Comparison of ENCODE assay signal across 8 cellular contexts in genomic region chr3:160398820-160399346, GRCh38. TPM values are rescaled to one million over a fixed set of nuclear protein-coding genes. Genes with fewer than 3 reads are reported as not detected.
DNase-seq lines count a peak whose midpoint lies in the region; TF ChIP-seq lines count a peak whose summit lies in the region.

IFT80 (minus strand) TSS chr3:160399225; CDS start chr3:160384600, 14,625 bp downstream.

- peak within 1 kb of the TSS in 4 of 5 donors; percentile 77 to 92 (median 88) for H3K9ac ChIP-seq in subcutaneous abdominal adipose tissue (ENCODE audit: low read length in 5 of 5)

- no peak for TF ChIP-seq CTCF in HFF-Myc (IDR thresholded peaks at IDR 0.05; ENCODE audit: low read depth, low read length, missing control alignments)

- H3K27me3 Mint-ChIP-seq in activated naive CD4-positive, alpha-beta T cell treated with anti-CD3 and anti-CD28 coated beads for 36 hours (ENCODE audit: low read depth) = peaks cover 7% of the 10 kb centered on the region

- H3K36me3 Mint-ChIP-seq in activated naive CD4-positive, alpha-beta T cell treated with anti-CD3 and anti-CD28 coated beads for 36 hours (ENCODE audit: low read depth) = peaks cover 35% of the 10 kb centered on the region

- peak within 1 kb of the TSS; percentile 99 for H2AFZ ChIP-seq in neuron (ENCODE audit: low read depth, low read length)

- intact Hi-C loops in activated naive CD4-positive, alpha-beta T cell treated with anti-CD3 and anti-CD28 coated beads for 36 hours (cut with micrococcal nuclease) = loop anchor here (1.0 to 10.0 kb wide), 10 partner anchors 14 to 1754 kb away; partner anchors contain the start of genes C3orf80, GFM1, KPNA4 and MFSD1

- H3K4me3 Mint-ChIP-seq in activated naive CD4-positive, alpha-beta T cell treated with anti-CD3 and anti-CD28 coated beads for 36 hours = peak within 1 kb of the TSS; percentile 91

- peaks cover 10% of the 10 kb centered on the region for H3K36me3 ChIP-seq in neuron (ENCODE audit: insufficient read depth, low read length)
- H3K36me3 ChIP-seq in subcutaneous abdominal adipose tissue (ENCODE audit: control insufficient read depth in 5 of 5, insufficient read depth in 5 of 5, low read length in 5 of 5) = no peaks in the 10 kb centered on the region

- H3K4me1 ChIP-seq in neuron (ENCODE audit: insufficient read depth, low read length) = peaks cover 39% of the 10 kb centered on the region
- H3K4me1 ChIP-seq in subcutaneous abdominal adipose tissue (ENCODE audit: control insufficient read depth in 5 of 5, insufficient read depth in 5 of 5, low read length in 5 of 5) = peaks cover 2 to 42% (median 25%) of the 10 kb centered on the region in 5 donors

- H3K27me3 ChIP-seq in neuron (ENCODE audit: insufficient read depth, low read length) (no peaks in the 10 kb centered on the region), subcutaneous abdominal adipose tissue (ENCODE audit: control insufficient read depth in 5 of 5, insufficient read depth in 4 of 5, low read length in 5 of 5) (no peaks in the 10 kb centered on the region)

- in situ Hi-C loops in G401 (cut with HindIII; ENCODE audit: low sequenced_read_pairs) = no loop called here

- H3K9me3 Mint-ChIP-seq in activated naive CD4-positive, alpha-beta T cell treated with anti-CD3 and anti-CD28 coated beads for 36 hours = no peaks in the 10 kb centered on the region

- H3K4me1 Mint-ChIP-seq in activated naive CD4-positive, alpha-beta T cell treated with anti-CD3 and anti-CD28 coated beads for 36 hours (ENCODE audit: low read depth) = peaks cover 36% of the 10 kb centered on the region

- peak within 1 kb of the TSS; percentile 94 for H3K4me3 ChIP-seq in HFF-Myc (replicated peaks; ENCODE audit: low read depth, low read length)
- peak within 1 kb of the TSS; percentile 100 for H3K4me3 ChIP-seq in neuron (ENCODE audit: low read length)
- H3K4me3 ChIP-seq in subcutaneous abdominal adipose tissue (ENCODE audit: low read depth in 1 of 5, low read length in 5 of 5) = peak within 1 kb of the TSS; percentile 74 to 99 (median 95)

- no peaks in the 10 kb centered on the region for H3K9me3 ChIP-seq in neuron (ENCODE audit: low read length)
- no peaks in the 10 kb centered on the region for H3K9me3 ChIP-seq in subcutaneous abdominal adipose tissue (ENCODE audit: control insufficient read depth in 5 of 5, low read length in 5 of 5)

- DNase-seq in G401 (ENCODE audit: low spot score) (peak; percentile 96), HFF-Myc (ENCODE audit: extremely low read depth, low read depth) (peak; percentile 88), NAMALWA (ENCODE audit: low spot score) (peak; percentile 98), SK-N-DZ (ENCODE audit: low spot score) (peak; percentile 98), foreskin melanocyte (peak; percentile 90)
- peak; percentile 98 for DNase-seq in activated naive CD4-positive, alpha-beta T cell treated with anti-CD3 and anti-CD28 coated beads for 36 hours

- peak within 1 kb of the TSS; percentile 79 for H3K27ac ChIP-seq in subcutaneous abdominal adipose tissue (ENCODE audit: low read depth, low read length)

- H3K27ac Mint-ChIP-seq in activated naive CD4-positive, alpha-beta T cell treated with anti-CD3 and anti-CD28 coated beads for 36 hours = peak within 1 kb of the TSS; percentile 97

- CTCF ChIA-PET in activated naive CD4-positive, alpha-beta T cell treated with anti-CD3 and anti-CD28 coated beads for 36 hours (lab: Charles Lee) = interaction anchor here (0.6 kb wide), 1 partner anchor 367 kb away, joined by 3 read pairs; no protein-coding TSS in a partner anchor

RNA-seq across cellular contexts. Expression of gene IFT80, which starts in this region (rescaled TPM):
- total RNA-seq in G401 (2014; rRNA removed; shearing (Covaris generic)) = 24.8 and 53.4 TPM in 2 replicates
- 81.4 and 88.5 TPM in 2 replicates for polyA plus RNA-seq in SK-N-DZ (2014; cell fraction: cytosol; rRNA removed)
- 127 and 130 TPM in 2 replicates for polyA plus RNA-seq in SK-N-DZ (2014; cell fraction: nucleus; rRNA removed)
- 1 to 10 TPM; 9.3 to 9.9 TPM for total RNA-seq in activated naive CD4-positive, alpha-beta T cell treated with anti-CD3 and anti-CD28 coated beads for 36 hours

Comparison
In these comparisons a context has a peak if more than half of its experiments do, and no peak if none do; other contexts are left out.
1. Peak in every context shown above with its lines: DNase-seq, H3K4me3 ChIP-seq and H3K27ac ChIP-seq.